ENCODE assay signal across 15 cellular contexts in the genomic region with DNA sequence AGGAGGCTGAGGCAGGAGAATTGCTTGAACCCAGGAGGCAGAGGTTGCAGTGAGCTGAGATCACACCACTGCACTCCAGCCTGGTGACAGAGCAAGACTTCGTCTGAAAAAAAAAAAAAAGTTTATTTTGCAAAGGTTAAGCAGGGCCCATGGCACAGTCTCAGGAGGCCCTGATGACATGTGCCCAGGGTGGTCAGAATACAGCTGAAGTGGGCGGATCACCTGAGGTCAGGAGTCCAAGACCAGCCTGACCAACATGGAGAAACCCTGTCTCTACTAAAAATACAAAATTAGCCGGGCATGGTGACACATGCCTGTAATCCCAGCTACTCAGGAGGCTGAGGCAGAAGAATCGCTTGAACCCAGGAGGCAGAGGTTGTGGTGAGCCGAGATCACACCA. TPM values are rescaled to one million over a fixed set of nuclear protein-coding genes. Genes with fewer than 3 reads are reported as not detected.
"Had no signal": no experiment of that assay in that cellular context is flagged by ENCODE, and none has a peak within 500 bp of the region (broad histone marks: within the 10 kb centered on the region; RNA-seq: fewer than 3 reads in every experiment).

No MANE protein-coding gene starts in this region.

RNA-seq across cellular contexts. Expression of a gene that starts 35.0 kb away (rescaled TPM):
- total RNA-seq: activated CD4-positive, alpha-beta memory T cell treated with anti-CD3 and anti-CD28 coated beads, Interleukin-2, amount 10 ng/mL, durations not matched to agents 7 days and 5 days; activated CD4-positive, alpha-beta T cell treated with anti-CD3 and anti-CD28 coated beads, Interleukin-2, amount 10 ng/mL, durations not matched to agents 7 days and 5 days; activated naive CD4-positive, alpha-beta T cell treated with anti-CD3 and anti-CD28 coated beads, Interleukin-2, amount 50 U/mL, for 72 hours; activated naive CD8-positive, alpha-beta T cell treated with anti-CD3 and anti-CD28 coated beads, Interleukin-2, amount 10 ng/mL, durations not matched to agents 7 days and 5 days; activated T-cell treated with anti-CD3 and anti-CD28 coated beads, Interleukin-2, amount 50 U/mL, for 72 hours; ascending aorta; breast epithelium; cardiac muscle cell; dermis microvascular lymphatic vessel endothelial cell; endothelial cell of umbilical vein; fibroblast of lung; fibroblast of villous mesenchyme; gastroesophageal sphincter; glomerular endothelial cell; T-helper 1 cell treated with Interleukin-12 subunit alpha and Interleukin-12 subunit beta and Interleukin-4 antibody, amounts not matched to agents 30 ng/mL and 1 ng/mL, for 36 hours had no signal
- polyA plus RNA-seq: endothelial cell of umbilical vein, fibroblast of lung had no signal
